In genomic region chr1:29211086-29212030, GRCh38 we compare ENCODE assay signal across 1 cellular context.
TF ChIP-seq lines count a peak whose summit lies in the region.

No MANE protein-coding gene starts in this region.

TF ChIP-seq in K562, 482 proteins besides CTCF, POLR2A, EP300 and RAD21 (continued from another document and continues in another):
- TF ChIP-seq ZBTB40 (IDR thresholded peaks at IDR 0.05): peak; percentile 90
- peak; percentile 51; the same call in 1 of the 2 replicates for TF ChIP-seq ZBTB40 (CRISPR knock-in tag; IDR thresholded peaks at IDR 0.05)
- no peak for TF ChIP-seq ZSCAN32 (CRISPR knock-in tag; IDR thresholded peaks at IDR 0.05)
- TF ChIP-seq BCOR (IDR thresholded peaks at IDR 0.05): 0 out of 2 replicates have a peak, but pooled peaks have one; percentile 71
- TF ChIP-seq IFI16 (CRISPR knock-in tag; IDR thresholded peaks at IDR 0.05): no peak
- no peak for TF ChIP-seq SMARCC2 (IDR thresholded peaks at IDR 0.05; ENCODE audit: low read depth)
- TF ChIP-seq ZNF121 (CRISPR knock-in tag; conservative IDR thresholded peaks at IDR 0.05): no peak
- no peak for TF ChIP-seq ZNF217 (CRISPR knock-in tag; IDR thresholded peaks at IDR 0.05)
- TF ChIP-seq RCOR1 (IDR thresholded peaks at IDR 0.05; ENCODE audit: borderline replicate concordance in 1 of 2, low read depth in 2 of 2, low read length in 2 of 2): 0 out of 4 replicates have a peak, but pooled peaks of 1 of the 2 experiments have one; percentile 37
- no peak for TF ChIP-seq TEAD1 (CRISPR knock-in tag; IDR thresholded peaks at IDR 0.05)
- no peak for TF ChIP-seq NUFIP1 (IDR thresholded peaks at IDR 0.05; ENCODE audit: partially characterized antibody)
- no peak for TF ChIP-seq PTRF (tag; IDR thresholded peaks at IDR 0.05)
- TF ChIP-seq NFXL1 (CRISPR knock-in tag; IDR thresholded peaks at IDR 0.05): no peak
- TF ChIP-seq PHB2 (IDR thresholded peaks at IDR 0.05; ENCODE audit: low read depth): no peak
- TF ChIP-seq GTF3C2 (IDR thresholded peaks at IDR 0.05; ENCODE audit: borderline replicate concordance, extremely low read depth, insufficient read length): no peak
- peak; percentile 63 for TF ChIP-seq ADNP (tag; IDR thresholded peaks at IDR 0.05)
- no peak for TF ChIP-seq ARID3A (IDR thresholded peaks at IDR 0.05; ENCODE audit: borderline replicate concordance, low read depth, low read length)
- TF ChIP-seq ZNF592 (IDR thresholded peaks at IDR 0.05): no peak
- no peak for TF ChIP-seq CBX1 (IDR thresholded peaks at IDR 0.05; ENCODE audit: low read depth)
- peak; percentile 84 for TF ChIP-seq RBM25 (IDR thresholded peaks at IDR 0.05; ENCODE audit: low read depth, low read length, severe bottlenecking)
- no peak for TF ChIP-seq PBX2 (CRISPR knock-in tag; IDR thresholded peaks at IDR 0.05; ENCODE audit: low read depth)
- no peak for TF ChIP-seq PBX2 (tag; conservative IDR thresholded peaks at IDR 0.05; ENCODE audit: low read depth)
- TF ChIP-seq DMBX1 (CRISPR knock-in tag; IDR thresholded peaks at IDR 0.05; ENCODE audit: borderline replicate concordance): no peak
- TF ChIP-seq THAP12 (CRISPR knock-in tag; IDR thresholded peaks at IDR 0.05): no peak
- no peak for TF ChIP-seq ZNF639 (CRISPR knock-in tag; conservative IDR thresholded peaks at IDR 0.05 in 1 of 2, IDR thresholded peaks at IDR 0.05 in 1 of 2)
- TF ChIP-seq DACH1 (IDR thresholded peaks at IDR 0.05; ENCODE audit: partially characterized antibody): no peak
- no peak for TF ChIP-seq ELF1 (tag; IDR thresholded peaks at IDR 0.05)
- no peak for TF ChIP-seq ZNF707 (CRISPR knock-in tag; conservative IDR thresholded peaks at IDR 0.05)
- no peak for TF ChIP-seq HMG20B (CRISPR knock-in tag; IDR thresholded peaks at IDR 0.05)
- TF ChIP-seq TBL1XR1 (IDR thresholded peaks at IDR 0.05; ENCODE audit: low read length in 2 of 2): no peak
- TF ChIP-seq HDAC2 (IDR thresholded peaks at IDR 0.05): no peak
- no peak for TF ChIP-seq JUN (IDR thresholded peaks at IDR 0.05; ENCODE audit: borderline replicate concordance, low read depth, low read length)
- no peak for TF ChIP-seq JUN (CRISPR knock-in tag; IDR thresholded peaks at IDR 0.05; ENCODE audit: borderline replicate concordance)
- TF ChIP-seq BRCA1 (IDR thresholded peaks at IDR 0.05): no peak
- no peak for TF ChIP-seq BRCA1 (CRISPR knock-in tag; IDR thresholded peaks at IDR 0.05)
- TF ChIP-seq ZFX (CRISPR knock-in tag; IDR thresholded peaks at IDR 0.05): no peak
